ENCODE assay signal across 15 cellular contexts in the genomic region with DNA sequence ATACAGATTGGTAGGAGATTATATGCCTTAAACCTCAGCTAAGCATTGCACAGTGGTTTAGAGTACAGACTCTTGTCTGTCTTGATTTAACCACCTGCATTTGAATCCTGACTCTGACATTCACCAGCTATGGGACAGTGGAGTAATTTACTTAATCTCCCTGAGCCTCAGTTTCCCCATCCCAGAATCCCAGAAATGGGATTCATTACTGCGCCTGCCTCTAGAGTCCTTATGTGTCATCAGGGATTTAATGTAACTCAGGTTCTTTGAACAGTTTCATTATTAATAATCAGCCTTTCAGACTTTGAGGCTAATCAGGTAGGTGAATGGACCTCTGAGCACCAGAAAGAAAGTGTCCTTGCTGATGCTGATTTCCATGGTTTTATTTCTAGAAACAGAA.
DNase-seq lines count a peak whose midpoint lies in the region; ATAC-seq and TF ChIP-seq lines count a peak whose summit lies in the region.
"Had no signal": no experiment of that assay in that cellular context is flagged by ENCODE, and none has a peak within 500 bp of the region (broad histone marks: within the 10 kb centered on the region; RNA-seq: fewer than 3 reads in every experiment).

No MANE protein-coding gene starts in this region.

- WGBS in prostate gland: 100% methylated on average over 1 of the region's 1 CpG

- peak overlapping the region; percentile 51 for H3K4me2 ChIP-seq in Karpas-422 (ENCODE audit: low read depth, low read length, poor library complexity, severe bottlenecking)
- H3K4me2 ChIP-seq: KMS-11 had no signal

- peaks cover 50% of the 10 kb centered on the region for H3K79me2 ChIP-seq in Karpas-422 (ENCODE audit: low read length)

- no peaks in the 10 kb centered on the region for H3K9me3 Mint-ChIP-seq in activated naive CD8-positive, alpha-beta T cell (ENCODE audit: low read depth)
- H3K9me3 Mint-ChIP-seq in activated naive CD8-positive, alpha-beta T cell treated with anti-CD3 and anti-CD28 coated beads for 36 hours: no peaks in the 10 kb centered on the region
- H3K9me3 Mint-ChIP-seq in stimulated activated effector memory CD8-positive, alpha-beta T cell treated with anti-CD3 and anti-CD28 coated beads, Interleukin-12 subunit alpha, Interleukin-12 subunit beta, amount 100 ng/mL, for 72 hours: no peaks in the 10 kb centered on the region
- H3K9me3 Mint-ChIP-seq: CD4-positive, CD25-positive, alpha-beta regulatory T cell had no signal

- H3K27ac ChIP-seq in Karpas-422 (ENCODE audit: low read length): peak overlapping the region; percentile 74
- H3K27ac ChIP-seq in prostate gland: no peak overlapping the region
- H3K27ac ChIP-seq: 22Rv1, GM23248, KMS-11 had no signal

- H3K27me3 ChIP-seq in Karpas-422 (ENCODE audit: low read length): no peaks in the 10 kb centered on the region
- no peaks in the 10 kb centered on the region for H3K27me3 ChIP-seq in prostate gland (replicated peaks; ENCODE audit: insufficient read depth)

- H3K4me1 ChIP-seq in Karpas-422 (ENCODE audit: low read length) (peaks cover 59% of the 10 kb centered on the region), prostate gland (replicated peaks) (no peaks in the 10 kb centered on the region)

- H3K9ac ChIP-seq in Karpas-422 (ENCODE audit: low read length): peak overlapping the region; percentile 9; the same call in 1 of the 2 replicates
- H3K9ac ChIP-seq: GM23248, KMS-11 had no signal

- H3K9me3 ChIP-seq in Karpas-422 (ENCODE audit: low read length) (no peaks in the 10 kb centered on the region), prostate gland (no peaks in the 10 kb centered on the region)

- H3K36me3 Mint-ChIP-seq in activated naive CD8-positive, alpha-beta T cell: peaks cover 20% of the 10 kb centered on the region
- H3K36me3 Mint-ChIP-seq in activated naive CD8-positive, alpha-beta T cell treated with anti-CD3 and anti-CD28 coated beads for 36 hours: peaks cover 32% of the 10 kb centered on the region
- peaks cover 53% of the 10 kb centered on the region for H3K36me3 Mint-ChIP-seq in stimulated activated effector memory CD8-positive, alpha-beta T cell treated with anti-CD3 and anti-CD28 coated beads, Interleukin-12 subunit alpha, Interleukin-12 subunit beta, amount 100 ng/mL, for 72 hours

- no peaks in the 10 kb centered on the region for H3K9me2 ChIP-seq in Karpas-422 (replicated peaks; ENCODE audit: insufficient read depth, low read length)

- intact Hi-C loops in prostate gland (cut with DNase I): no loop called here

- H2AFZ ChIP-seq in Karpas-422 (ENCODE audit: low read length): no peak overlapping the region
- H2AFZ ChIP-seq: GM23248 had no signal

- peaks cover 9% of the 10 kb centered on the region; the same call in 1 of the 2 replicates for H3K36me3 ChIP-seq in Karpas-422 (ENCODE audit: insufficient read depth, low read length)
- no peaks in the 10 kb centered on the region for H3K36me3 ChIP-seq in prostate gland

- no peak for TF ChIP-seq POLR2A in prostate gland (IDR thresholded peaks at IDR 0.05)

- H3K4me3 ChIP-seq in Karpas-422 (ENCODE audit: low read length) (0 out of 2 replicates have a peak overlapping the region, but pooled peaks have one; percentile 6), prostate gland (no peak overlapping the region), foreskin fibroblast (ENCODE audit: low read depth in 1 of 2, low read length in 2 of 2) (no peak overlapping the region)
- H3K4me3 ChIP-seq: GM23248 had no signal

- TF ChIP-seq CTCF in prostate gland (IDR thresholded peaks at IDR 0.05) (no peak), foreskin fibroblast (IDR thresholded peaks at IDR 0.05; ENCODE audit: low read depth, low read length) (no peak)

- DNase-seq in activated naive CD8-positive, alpha-beta T cell treated with anti-CD3 and anti-CD28 coated beads for 36 hours: no peak
- DNase-seq in Karpas-422: no peak
- DNase-seq in stimulated activated effector memory CD8-positive, alpha-beta T cell treated with anti-CD3 and anti-CD28 coated beads, Interleukin-12 subunit alpha, Interleukin-12 subunit beta, amount 100 ng/mL, for 72 hours (ENCODE audit: low spot score in 2 of 2): no peak
- no peak for DNase-seq in cerebellum (ENCODE audit: low spot score)
- no peak for DNase-seq in prostate gland (ENCODE audit: low spot score)
- no peak for DNase-seq in foreskin fibroblast
- DNase-seq: Calu3; CD4-positive, CD25-positive, alpha-beta regulatory T cell; DMS 273 treated with DMSO at 0.1 percent for 48 hours; GM23248; H7 had no signal

- peaks cover 33% of the 10 kb centered on the region for H3K4me1 Mint-ChIP-seq in activated naive CD8-positive, alpha-beta T cell (ENCODE audit: low read depth)
- peaks cover 35% of the 10 kb centered on the region for H3K4me1 Mint-ChIP-seq in activated naive CD8-positive, alpha-beta T cell treated with anti-CD3 and anti-CD28 coated beads for 36 hours
- H3K4me1 Mint-ChIP-seq in stimulated activated effector memory CD8-positive, alpha-beta T cell treated with anti-CD3 and anti-CD28 coated beads, Interleukin-12 subunit alpha, Interleukin-12 subunit beta, amount 100 ng/mL, for 72 hours: peaks cover 40% of the 10 kb centered on the region

- no peak for ATAC-seq in stimulated activated effector memory CD8-positive, alpha-beta T cell treated with anti-CD3 and anti-CD28 coated beads, Interleukin-12 subunit alpha, Interleukin-12 subunit beta, amount 100 ng/mL, for 72 hours
- ATAC-seq: HepG2 had no signal

- no peaks in the 10 kb centered on the region for H3K27me3 Mint-ChIP-seq in activated naive CD8-positive, alpha-beta T cell
- H3K27me3 Mint-ChIP-seq in activated naive CD8-positive, alpha-beta T cell treated with anti-CD3 and anti-CD28 coated beads for 36 hours: no peaks in the 10 kb centered on the region
- H3K27me3 Mint-ChIP-seq: CD4-positive, CD25-positive, alpha-beta regulatory T cell had no signal

- no peaks in the 10 kb centered on the region for H4K20me1 ChIP-seq in Karpas-422 (ENCODE audit: insufficient read depth, low read depth, low read length)

- H3K4me3 Mint-ChIP-seq in activated naive CD8-positive, alpha-beta T cell: no peak overlapping the region
- no peak overlapping the region for H3K4me3 Mint-ChIP-seq in activated naive CD8-positive, alpha-beta T cell treated with anti-CD3 and anti-CD28 coated beads for 36 hours
- H3K4me3 Mint-ChIP-seq in stimulated activated effector memory CD8-positive, alpha-beta T cell treated with anti-CD3 and anti-CD28 coated beads, Interleukin-12 subunit alpha, Interleukin-12 subunit beta, amount 100 ng/mL, for 72 hours: no peak overlapping the region

- peak overlapping the region; percentile 34 for H3K27ac Mint-ChIP-seq in activated naive CD8-positive, alpha-beta T cell
- H3K27ac Mint-ChIP-seq in activated naive CD8-positive, alpha-beta T cell treated with anti-CD3 and anti-CD28 coated beads for 36 hours: no peak overlapping the region
- peak overlapping the region; percentile 17 for H3K27ac Mint-ChIP-seq in stimulated activated effector memory CD8-positive, alpha-beta T cell treated with anti-CD3 and anti-CD28 coated beads, Interleukin-12 subunit alpha, Interleukin-12 subunit beta, amount 100 ng/mL, for 72 hours
